In genomic region chr1:118097622-118098348, GRCh38 we compare ENCODE assay signal across 1 cellular context.
TF ChIP-seq lines count a peak whose summit lies in the region.

No MANE protein-coding gene starts in this region.

TF ChIP-seq in IMR-90, 13 proteins besides CTCF, POLR2A, EP300 and RAD21:
- TF ChIP-seq FOS (IDR thresholded peaks at IDR 0.05; ENCODE audit: low read depth, low read length) (peak; percentile 57; the same call in 1 of the 2 replicates), CEBPB (IDR thresholded peaks at IDR 0.05; ENCODE audit: low read depth, low read length) (peak; percentile 56; the same call in 1 of the 2 replicates), MXI1 (IDR thresholded peaks at IDR 0.05; ENCODE audit: borderline replicate concordance, low read depth, low read length) (no peak)
TF ChIP-seq in IMR-90: peak in this region for 2.
